10 cellular contexts compared by ENCODE assay signal in the genomic region with DNA sequence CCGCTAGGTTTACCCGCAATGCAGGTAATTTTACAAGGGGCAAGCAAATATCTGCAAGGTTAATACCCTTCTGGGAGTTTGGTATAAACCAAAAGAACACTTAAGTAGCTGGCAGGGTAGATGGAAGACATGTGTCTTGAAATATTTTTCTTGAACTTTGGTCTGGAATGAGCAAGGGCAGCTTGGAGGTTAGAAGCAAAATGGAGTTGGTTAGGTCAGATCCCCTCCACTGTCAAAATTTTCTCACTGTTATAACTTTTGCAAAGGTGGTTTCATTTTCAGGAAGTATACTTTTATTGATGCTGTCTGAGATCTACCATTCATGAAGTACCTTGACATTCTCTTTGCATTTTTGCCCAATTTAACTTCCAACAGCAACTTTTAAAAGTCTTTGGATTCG.
"Had no signal": no experiment of that assay in that cellular context is flagged by ENCODE, and none has a peak within 500 bp of the region (broad histone marks: within the 10 kb centered on the region; RNA-seq: fewer than 3 reads in every experiment).

No MANE protein-coding gene starts in this region.

- H2AFZ ChIP-seq: GM23248 had no signal

- H3K27ac ChIP-seq: GM23248, KMS-11 had no signal

- H3K4me3 ChIP-seq: GM23248 had no signal

- DNase-seq: GM23248, GOT3, H9, HCEC 1CT, IMR-90, Karpas-422, KBM-7 had no signal

- H3K4me2 ChIP-seq: KMS-11 had no signal

- H3K9ac ChIP-seq: GM23248, KMS-11 had no signal

- FAIRE-seq: H54, HTR-8/SVneo had no signal
